9 cellular contexts compared by ENCODE assay signal in the genomic region with DNA sequence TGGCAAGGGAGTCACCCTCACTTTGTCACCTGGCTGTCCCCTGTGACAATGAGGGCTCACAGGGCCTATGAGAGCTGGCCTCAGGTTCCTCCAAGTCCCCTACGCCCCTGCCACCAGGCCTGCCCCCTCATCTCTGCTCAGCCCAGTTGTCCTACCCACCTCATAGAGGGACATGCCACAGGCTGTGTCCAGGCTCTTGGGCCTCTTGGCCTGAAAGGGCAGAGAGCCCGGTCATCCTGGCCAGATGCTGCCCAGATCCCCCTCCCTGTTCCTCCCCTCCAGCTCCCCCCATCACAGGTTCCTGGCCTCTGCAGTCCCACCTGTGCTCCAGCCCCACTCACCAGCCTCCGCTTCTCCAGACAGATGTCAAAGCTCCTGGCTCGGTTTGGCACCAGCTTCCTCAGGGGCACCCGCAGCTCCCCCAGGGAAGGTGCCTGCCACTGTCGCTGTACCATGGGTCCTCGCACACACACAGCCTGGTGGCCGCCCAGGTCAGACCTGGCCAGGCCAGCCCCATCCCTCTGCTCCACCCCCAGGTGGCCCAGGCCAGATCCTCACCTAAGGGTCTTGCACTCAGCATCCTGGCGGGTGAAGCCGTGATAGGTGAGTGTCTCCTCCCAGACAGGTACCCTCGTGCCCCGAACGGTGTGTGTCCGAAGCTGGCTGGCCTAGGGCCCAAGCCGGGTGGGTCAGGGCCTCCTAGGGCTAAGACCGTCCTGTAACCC. TPM values are rescaled to one million over a fixed set of nuclear protein-coding genes. Genes with fewer than 3 reads are reported as not detected.
DNase-seq lines count a peak whose midpoint lies in the region; ATAC-seq lines count a peak whose summit lies in the region.
"Had no signal": no experiment of that assay in that cellular context is flagged by ENCODE, and none has a peak within 500 bp of the region (broad histone marks: within the 10 kb centered on the region; RNA-seq: fewer than 3 reads in every experiment).

No MANE protein-coding gene starts in this region.

- no peaks in the 10 kb centered on the region for H3K9me3 ChIP-seq in CD4-positive, CD25-positive, alpha-beta regulatory T cell (ENCODE audit: control insufficient read depth in 2 of 2, low read length in 2 of 2)

- no peaks in the 10 kb centered on the region for H3K27me3 ChIP-seq in CD4-positive, CD25-positive, alpha-beta regulatory T cell (ENCODE audit: control insufficient read depth, insufficient read depth, low read length)
- H3K27me3 ChIP-seq: neural progenitor cell had no signal

- peak overlapping the region; percentile 85 to 90 (median 88) for H3K4me3 Mint-ChIP-seq in CD4-positive, CD25-positive, alpha-beta regulatory T cell
- peak overlapping the region; percentile 78 for H3K4me3 Mint-ChIP-seq in central memory CD8-positive, alpha-beta T cell
- peak overlapping the region; percentile 80 for H3K4me3 Mint-ChIP-seq in natural killer cell treated with Interleukin-12 subunit alpha and Interleukin-12 subunit beta and Interleukin-15 and Interleukin-18, amount 100 ng/mL, for 72 hours
- H3K4me3 Mint-ChIP-seq: neural progenitor cell had no signal

- H3K27ac ChIP-seq in CD4-positive, CD25-positive, alpha-beta regulatory T cell (ENCODE audit: insufficient read depth, low read length, poor library complexity, severe bottlenecking): peak overlapping the region; percentile 97
- H3K27ac ChIP-seq: neural progenitor cell had no signal

- peaks cover 28% of the 10 kb centered on the region for H3K4me1 ChIP-seq in CD4-positive, CD25-positive, alpha-beta regulatory T cell (ENCODE audit: control insufficient read depth, insufficient read depth, low read length, poor library complexity, severe bottlenecking)

- peaks cover 0 to 41% (median 14%) of the 10 kb centered on the region in 4 donors for H3K4me1 Mint-ChIP-seq in CD4-positive, CD25-positive, alpha-beta regulatory T cell
- H3K4me1 Mint-ChIP-seq in central memory CD8-positive, alpha-beta T cell: peaks cover 40% of the 10 kb centered on the region
- H3K4me1 Mint-ChIP-seq in natural killer cell treated with Interleukin-12 subunit alpha and Interleukin-12 subunit beta and Interleukin-15 and Interleukin-18, amount 100 ng/mL, for 72 hours (ENCODE audit: low read depth in 2 of 2): peaks cover 6 to 24% of the 10 kb centered on the region in 2 donors

- no peak for ATAC-seq in CD4-positive, CD25-positive, alpha-beta regulatory T cell (ENCODE audit: low read depth in 2 of 2)
- peak; percentile 2 for ATAC-seq in central memory CD8-positive, alpha-beta T cell (replicated peaks; ENCODE audit: extremely low read depth, poor library complexity, severe bottlenecking)
- ATAC-seq in natural killer cell treated with Interleukin-12 subunit alpha and Interleukin-12 subunit beta and Interleukin-15 and Interleukin-18, amount 100 ng/mL, for 72 hours: no peak
- no peak for ATAC-seq in HG03196 (IDR thresholded peaks at IDR 0.05; ENCODE audit: unreplicated experiment)

- H3K36me3 Mint-ChIP-seq in CD4-positive, CD25-positive, alpha-beta regulatory T cell: peaks cover 3% of the 10 kb centered on the region
- H3K36me3 Mint-ChIP-seq in central memory CD8-positive, alpha-beta T cell (ENCODE audit: insufficient read depth): peaks cover 21% of the 10 kb centered on the region
- H3K36me3 Mint-ChIP-seq in natural killer cell treated with Interleukin-12 subunit alpha and Interleukin-12 subunit beta and Interleukin-15 and Interleukin-18, amount 100 ng/mL, for 72 hours: no peaks in the 10 kb centered on the region

- peak overlapping the region; percentile 90 to 98 (median 98) for H3K27ac Mint-ChIP-seq in CD4-positive, CD25-positive, alpha-beta regulatory T cell
- peak overlapping the region; percentile 94 for H3K27ac Mint-ChIP-seq in central memory CD8-positive, alpha-beta T cell (ENCODE audit: low read depth)
- peak overlapping the region; percentile 95 to 98 for H3K27ac Mint-ChIP-seq in natural killer cell treated with Interleukin-12 subunit alpha and Interleukin-12 subunit beta and Interleukin-15 and Interleukin-18, amount 100 ng/mL, for 72 hours

- peaks cover 5% of the 10 kb centered on the region for H3K27me3 Mint-ChIP-seq in CD4-positive, CD25-positive, alpha-beta regulatory T cell
- no peaks in the 10 kb centered on the region for H3K27me3 Mint-ChIP-seq in central memory CD8-positive, alpha-beta T cell
- H3K27me3 Mint-ChIP-seq in natural killer cell treated with Interleukin-12 subunit alpha and Interleukin-12 subunit beta and Interleukin-15 and Interleukin-18, amount 100 ng/mL, for 72 hours: no peaks in the 10 kb centered on the region

- DNase-seq in CD4-positive, CD25-positive, alpha-beta regulatory T cell: no peak
- DNase-seq in Jurkat, Clone E6-1 (ENCODE audit: low read depth, low spot score): no peak
- no peak for DNase-seq in central memory CD8-positive, alpha-beta T cell (ENCODE audit: low spot score in 2 of 2)
- no peak for DNase-seq in natural killer cell treated with Interleukin-12 subunit alpha and Interleukin-12 subunit beta and Interleukin-15 and Interleukin-18, amount 100 ng/mL, for 72 hours (ENCODE audit: low spot score)
- DNase-seq in HuH-7 (ENCODE audit: low spot score) (no peak), NCI-H69 (lab: John Stamatoyannopoulos, UW) (no peak)
- no peak for DNase-seq in stimulated activated CD4-positive, alpha-beta T cell treated with anti-CD3 and anti-CD28 coated beads, Interleukin-2, amount 100 ng/mL, for 24 hours

- no peaks in the 10 kb centered on the region for H3K9me3 Mint-ChIP-seq in CD4-positive, CD25-positive, alpha-beta regulatory T cell
- no peaks in the 10 kb centered on the region for H3K9me3 Mint-ChIP-seq in central memory CD8-positive, alpha-beta T cell
- no peaks in the 10 kb centered on the region for H3K9me3 Mint-ChIP-seq in natural killer cell treated with Interleukin-12 subunit alpha and Interleukin-12 subunit beta and Interleukin-15 and Interleukin-18, amount 100 ng/mL, for 72 hours

- no peak overlapping the region for H3K4me3 ChIP-seq in CD4-positive, CD25-positive, alpha-beta regulatory T cell (ENCODE audit: low read depth, low read length)
- peak overlapping the region; percentile 52; the same call in 1 of the 2 replicates for H3K4me3 ChIP-seq in Jurkat, Clone E6-1 (ENCODE audit: low read length)
- H3K4me3 ChIP-seq: neural progenitor cell had no signal

- peaks cover 25% of the 10 kb centered on the region for H3K36me3 ChIP-seq in CD4-positive, CD25-positive, alpha-beta regulatory T cell (ENCODE audit: control insufficient read depth, insufficient read depth, low read length)
- H3K36me3 ChIP-seq: neural progenitor cell had no signal

RNA-seq across cellular contexts. Expression of a gene that starts 8.2 kb away (rescaled TPM):
- 204 TPM for total RNA-seq in CD4-positive, CD25-positive, alpha-beta regulatory T cell
- 100 to 1,000 TPM; 101 to 128 (median 113) TPM for polyA plus RNA-seq in CD4-positive, CD25-positive, alpha-beta regulatory T cell
- polyA plus RNA-seq in Jurkat, Clone E6-1 (2012; ENCODE audit: insufficient read depth, insufficient read length): 417 TPM
- total RNA-seq in natural killer cell treated with Interleukin-12 subunit alpha and Interleukin-12 subunit beta and Interleukin-15 and Interleukin-18, amount 100 ng/mL, for 72 hours: 100 to 1,000 TPM; 246 to 381 TPM

RNA-seq across cellular contexts. Expression of a gene that starts 14.8 kb away (rescaled TPM):
- total RNA-seq in CD4-positive, CD25-positive, alpha-beta regulatory T cell: 1.9 TPM
- 1 to 10 TPM; 1.2 to 3.7 (median 2.6) TPM for polyA plus RNA-seq in CD4-positive, CD25-positive, alpha-beta regulatory T cell
- polyA plus RNA-seq in Jurkat, Clone E6-1 (2012; ENCODE audit: insufficient read depth, insufficient read length): 119 TPM
- 10 to 100 TPM in 1 of 2 donors, 1 to 10 TPM in 1; 9.9 to 11.5 TPM for total RNA-seq in natural killer cell treated with Interleukin-12 subunit alpha and Interleukin-12 subunit beta and Interleukin-15 and Interleukin-18, amount 100 ng/mL, for 72 hours

RNA-seq across cellular contexts. Expression of a gene that starts 24.7 kb away (rescaled TPM):
- not detected for total RNA-seq in CD4-positive, CD25-positive, alpha-beta regulatory T cell
- polyA plus RNA-seq in CD4-positive, CD25-positive, alpha-beta regulatory T cell: not detected
- not detected for polyA plus RNA-seq in Jurkat, Clone E6-1 (2012; ENCODE audit: insufficient read depth, insufficient read length)
- not detected for total RNA-seq in natural killer cell treated with Interleukin-12 subunit alpha and Interleukin-12 subunit beta and Interleukin-15 and Interleukin-18, amount 100 ng/mL, for 72 hours

RNA-seq across cellular contexts. Expression of a gene that starts 31.3 kb away (rescaled TPM):
- 55.7 TPM for total RNA-seq in CD4-positive, CD25-positive, alpha-beta regulatory T cell
- 100 to 1,000 TPM; 180 to 231 (median 219) TPM for polyA plus RNA-seq in CD4-positive, CD25-positive, alpha-beta regulatory T cell
- polyA plus RNA-seq in Jurkat, Clone E6-1 (2012; ENCODE audit: insufficient read depth, insufficient read length): 1,038 TPM
- 100 to 1,000 TPM; 539 to 557 TPM for total RNA-seq in natural killer cell treated with Interleukin-12 subunit alpha and Interleukin-12 subunit beta and Interleukin-15 and Interleukin-18, amount 100 ng/mL, for 72 hours

RNA-seq across cellular contexts. Expression of a gene that starts 35.6 kb away (rescaled TPM):
- total RNA-seq in CD4-positive, CD25-positive, alpha-beta regulatory T cell: 0.57 TPM
- 1 to 10 TPM in 1 of 4 donors, under 1 TPM in 2, not detected in 1; 0.37 to 1.1 (median 0.59) TPM for polyA plus RNA-seq in CD4-positive, CD25-positive, alpha-beta regulatory T cell
- 12.4 TPM for polyA plus RNA-seq in Jurkat, Clone E6-1 (2012; ENCODE audit: insufficient read depth, insufficient read length)
- total RNA-seq in natural killer cell treated with Interleukin-12 subunit alpha and Interleukin-12 subunit beta and Interleukin-15 and Interleukin-18, amount 100 ng/mL, for 72 hours: not detected
